20 cellular contexts compared by ENCODE assay signal in the genomic region with DNA sequence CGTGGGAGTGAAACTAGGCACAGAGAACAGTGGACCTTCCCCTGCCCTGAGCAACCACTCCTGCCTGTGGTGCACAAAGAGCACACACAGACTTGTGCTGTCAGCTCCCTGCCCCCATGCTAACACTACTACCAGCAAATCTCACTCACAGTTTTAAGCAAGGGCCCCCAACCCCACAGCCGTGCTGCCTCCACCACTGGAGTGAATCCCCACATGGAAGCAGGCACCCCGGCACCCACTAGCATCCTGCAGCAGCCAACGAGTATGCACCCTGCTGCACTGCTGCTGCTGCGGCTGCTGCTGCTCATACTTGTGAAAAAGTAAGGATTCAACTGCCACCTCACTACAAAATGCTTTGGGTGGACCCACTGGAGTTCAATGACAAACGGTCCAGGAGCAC.
"Had no signal": no experiment of that assay in that cellular context is flagged by ENCODE, and none has a peak within 500 bp of the region (broad histone marks: within the 10 kb centered on the region; RNA-seq: fewer than 3 reads in every experiment).

No MANE protein-coding gene starts in this region.

- DNase-seq: KBM-7, MG63, NCI-H1092, NCI-H1105 treated with DMSO at 0.1 percent for 48 hours, NCI-H1417 treated with DMSO at 0.1 percent for 48 hours, NCI-H146, NCI-H1694 treated with DMSO at 0.1 percent for 48 hours, NCI-H1930, NCI-H2081, NCI-H2107, NCI-H2227 treated with DMSO at 0.1 percent for 48 hours, NCI-H524 treated with DMSO at 0.1 percent for 48 hours, NCI-H69, NCI-H774, PC-3, SHP77 treated with DMSO at 0.1 percent for 48 hours, SJCRH30 had no signal

- H3K4me3 ChIP-seq: MG63, Peyer's patch, SJCRH30 had no signal

- H3K36me3 ChIP-seq: MG63, Peyer's patch, SJCRH30 had no signal

- H3K4me1 ChIP-seq: Peyer's patch, SJCRH30 had no signal

- ATAC-seq: PC-3, Right ventricle myocardium inferior, SK-N-SH treated with all-trans-retinoic acid at 6 μM for 48 hours had no signal

- H3K27me3 ChIP-seq: MG63, Peyer's patch, SJCRH30 had no signal

- H3K9me3 ChIP-seq: MG63, Peyer's patch, SJCRH30 had no signal

- H3K27ac ChIP-seq: Peyer's patch, SJCRH30 had no signal
